Comparison of ENCODE assay signal across 14 cellular contexts in genomic region chr17:39223907-39224777, GRCh38. TPM values are rescaled to one million over a fixed set of nuclear protein-coding genes. Genes with fewer than 3 reads are reported as not detected.
DNase-seq lines count a peak whose midpoint lies in the region; ATAC-seq and TF ChIP-seq lines count a peak whose summit lies in the region.
"Had no signal": no experiment of that assay in that cellular context is flagged by ENCODE, and none has a peak within 500 bp of the region (broad histone marks: within the 10 kb centered on the region; RNA-seq: fewer than 3 reads in every experiment).

No MANE protein-coding gene starts in this region.

- TF ChIP-seq POLR2A in transverse colon (IDR thresholded peaks at IDR 0.05) = no peak

- no peaks in the 10 kb centered on the region for H3K36me3 Mint-ChIP-seq in CD8-positive, alpha-beta T cell
- H3K36me3 Mint-ChIP-seq in endothelial cell (ENCODE audit: low read depth, unreplicated experiment) = no peaks in the 10 kb centered on the region

- peak overlapping the region; percentile 77 for H2BK15ac ChIP-seq in neuronal stem cell (ENCODE audit: low read length)

- H3K27me3 ChIP-seq in CD8-positive, alpha-beta T cell (ENCODE audit: insufficient read depth, low read length) = peaks cover 4% of the 10 kb centered on the region
- H3K27me3 ChIP-seq in HUES48 (ENCODE audit: control insufficient read depth, insufficient read depth, low read length) (peaks cover 49% of the 10 kb centered on the region), neuronal stem cell (ENCODE audit: control insufficient read depth in 3 of 3, insufficient read depth in 3 of 3, low read depth in 1 of 3, low read length in 3 of 3) (peaks cover 16 to 71% (median 45%) of the 10 kb centered on the region in 3 experiments), transverse colon (peaks cover 54% of the 10 kb centered on the region), aorta (ENCODE audit: control insufficient read depth in 1 of 2, insufficient read depth in 2 of 2, low read length in 1 of 2) (no peaks in the 10 kb centered on the region)

- H3K36me3 ChIP-seq in CD8-positive, alpha-beta T cell (ENCODE audit: insufficient read depth, low read length) = no peaks in the 10 kb centered on the region
- H3K36me3 ChIP-seq in HUES48 (ENCODE audit: control insufficient read depth, insufficient read depth, low read length) (no peaks in the 10 kb centered on the region), neuronal stem cell (replicated peaks in 1 of 2; ENCODE audit: control insufficient read depth in 2 of 2, insufficient read depth in 2 of 2, low read length in 2 of 2) (no peaks in the 10 kb centered on the region), transverse colon (no peaks in the 10 kb centered on the region), aorta (ENCODE audit: control insufficient read depth in 1 of 2, insufficient read depth in 2 of 2, low read length in 1 of 2) (no peaks in the 10 kb centered on the region)

- H3K18ac ChIP-seq in neuronal stem cell (ENCODE audit: low read length) = peak overlapping the region; percentile 96

- no peak for TF ChIP-seq EP300 in transverse colon (IDR thresholded peaks at IDR 0.05; ENCODE audit: low read depth)

- H3K4me1 Mint-ChIP-seq in CD8-positive, alpha-beta T cell (ENCODE audit: low read depth) = peaks cover 12% of the 10 kb centered on the region
- peaks cover 12% of the 10 kb centered on the region for H3K4me1 Mint-ChIP-seq in endothelial cell (ENCODE audit: unreplicated experiment)

- H4K8ac ChIP-seq in neuronal stem cell (ENCODE audit: low read depth, low read length) = no peak overlapping the region

- peak overlapping the region; percentile 27 for H2BK5ac ChIP-seq in neuronal stem cell (ENCODE audit: low read length)

- no peak for TF ChIP-seq CTCF in CD8-positive, alpha-beta T cell (IDR thresholded peaks at IDR 0.05)
- TF ChIP-seq CTCF in endothelial cell (IDR thresholded peaks at IDR 0.05; ENCODE audit: unreplicated experiment) (no peak), transverse colon (IDR thresholded peaks at IDR 0.05) (no peak)

- no peak overlapping the region for H3K14ac ChIP-seq in neuronal stem cell (ENCODE audit: low read length)

- no peak overlapping the region for H3K27ac ChIP-seq in CD8-positive, alpha-beta T cell (ENCODE audit: low read depth, low read length)
- no peak overlapping the region for H3K27ac ChIP-seq in HUES48 (ENCODE audit: low read depth, low read length)
- H3K27ac ChIP-seq in neuronal stem cell (replicated peaks; ENCODE audit: low read length) = no peak overlapping the region
- H3K27ac ChIP-seq in transverse colon = no peak overlapping the region
- H3K27ac ChIP-seq in aorta (ENCODE audit: low read depth in 1 of 2, low read length in 2 of 2) = no peak overlapping the region
- H3K27ac ChIP-seq: HL-60 had no signal

- H3K27me3 Mint-ChIP-seq in CD8-positive, alpha-beta T cell (ENCODE audit: low read depth) = peaks cover 15% of the 10 kb centered on the region
- H3K27me3 Mint-ChIP-seq in endothelial cell (ENCODE audit: unreplicated experiment) = peaks cover 26% of the 10 kb centered on the region

- intact Hi-C loops in CD8-positive, alpha-beta T cell (cut with DNase I, micrococcal nuclease) = no loop called here
- intact Hi-C loops in transverse colon (cut with DNase I; ENCODE audit: low total_unique reads) = no loop called here
- intact Hi-C loops in aorta (cut with DNase I) = no loop called here

- H2BK120ac ChIP-seq in neuronal stem cell (ENCODE audit: low read depth, low read length) = no peak overlapping the region

- peak overlapping the region; percentile 94 for H3K4me2 ChIP-seq in neuronal stem cell (ENCODE audit: insufficient read depth, low read length, poor library complexity, severe bottlenecking)

- ATAC-seq in CD8-positive, alpha-beta T cell = no peak
- ATAC-seq in HG03175 (IDR thresholded peaks at IDR 0.05; ENCODE audit: unreplicated experiment) = no peak
- no peak for ATAC-seq in aorta (ENCODE audit: low FRiP score)

- no peak overlapping the region for H3K23ac ChIP-seq in neuronal stem cell (ENCODE audit: low read depth, low read length, poor library complexity)

- in situ Hi-C loops in transverse colon (cut with MboI; ENCODE audit: low pct_ligation_motif_present in 1 of 4, low pct_unique_long_range_greater_than_20kb in 1 of 4, low sequenced_read_pairs in 3 of 4) = no loop called here

- no peak for DNase-seq in CD8-positive, alpha-beta T cell
- no peak for DNase-seq in endothelial cell (ENCODE audit: low spot score)
- DNase-seq in neuronal stem cell (ENCODE audit: low spot score) = no peak
- DNase-seq in transverse colon = no peak
- DNase-seq in aorta = no peak
- DNase-seq: activated T-cell treated with anti-CD3 and anti-CD28 coated beads for 4 hours, DMS53, occipital lobe, SHP77 treated with DMSO at 0.1 percent for 48 hours had no signal

- H4K91ac ChIP-seq in neuronal stem cell (ENCODE audit: low read depth, low read length, poor library complexity) = no peak overlapping the region

- CTCF ChIA-PET in CD8-positive, alpha-beta T cell (lab: Charles Lee) = interaction anchor here (0.7 to 2.0 kb wide), 4 partner anchors 8 to 22 kb away, joined by 3 to 6 read pairs (median 4); no protein-coding TSS in a partner anchor

- H3K4me1 ChIP-seq in CD8-positive, alpha-beta T cell (ENCODE audit: insufficient read depth, low read length) = peaks cover 6% of the 10 kb centered on the region
- H3K4me1 ChIP-seq in HUES48 (ENCODE audit: control insufficient read depth, insufficient read depth, low read length) (peaks cover 5% of the 10 kb centered on the region; the same call in 1 of the 2 replicates), neuronal stem cell (ENCODE audit: control insufficient read depth in 2 of 2, insufficient read depth in 1 of 2, low read depth in 1 of 2, low read length in 2 of 2) (peaks cover 7% of the 10 kb centered on the region in 2 donors), transverse colon (peaks cover 3 to 20% (median 16%) of the 10 kb centered on the region in 4 donors), aorta (ENCODE audit: control insufficient read depth in 1 of 2, insufficient read depth in 2 of 2, low read length in 2 of 2) (peaks cover 0 to 2% of the 10 kb centered on the region in 2 donors)

- peak overlapping the region; percentile 52 for H3K27ac Mint-ChIP-seq in CD8-positive, alpha-beta T cell
- H3K27ac Mint-ChIP-seq in endothelial cell (ENCODE audit: unreplicated experiment) = no peak overlapping the region

- H3K4ac ChIP-seq in neuronal stem cell (ENCODE audit: low read length) = no peak overlapping the region

- H3K9me3 Mint-ChIP-seq in CD8-positive, alpha-beta T cell = no peaks in the 10 kb centered on the region
- H3K9me3 Mint-ChIP-seq in endothelial cell (ENCODE audit: unreplicated experiment) = no peaks in the 10 kb centered on the region

- peak overlapping the region; percentile 79 for H3K4me3 Mint-ChIP-seq in CD8-positive, alpha-beta T cell
- peak overlapping the region; percentile 56 for H3K4me3 Mint-ChIP-seq in endothelial cell (ENCODE audit: unreplicated experiment)

- POLR2A ChIA-PET in CD8-positive, alpha-beta T cell (lab: Charles Lee) = no interaction called here

- H3K9ac ChIP-seq in HUES48 (ENCODE audit: low read depth, low read length) (no peak overlapping the region), neuronal stem cell (ENCODE audit: low read depth, low read length, poor library complexity) (no peak overlapping the region)

- no peaks in the 10 kb centered on the region for H3K9me3 ChIP-seq in CD8-positive, alpha-beta T cell (ENCODE audit: low read length)
- H3K9me3 ChIP-seq in HUES48 (ENCODE audit: control insufficient read depth, insufficient read depth, low read length) (no peaks in the 10 kb centered on the region), neuronal stem cell (replicated peaks in 1 of 2; ENCODE audit: control insufficient read depth in 2 of 2, insufficient read depth in 1 of 2, low read depth in 1 of 2, low read length in 2 of 2) (peaks cover 0 to 1% of the 10 kb centered on the region in 2 donors), transverse colon (no peaks in the 10 kb centered on the region), aorta (ENCODE audit: control insufficient read depth, low read length) (no peaks in the 10 kb centered on the region)

- peak overlapping the region; percentile 43 for H3K4me3 ChIP-seq in CD8-positive, alpha-beta T cell (ENCODE audit: low read depth, low read length)
- H3K4me3 ChIP-seq in HUES48 (ENCODE audit: low read depth, low read length) = peak overlapping the region; percentile 61
- peak overlapping the region in 1 of 2 donors; percentile 5 for H3K4me3 ChIP-seq in neuronal stem cell (ENCODE audit: low read length in 2 of 2)
- peak overlapping the region in 1 of 4 donors; percentile 49 for H3K4me3 ChIP-seq in transverse colon
- no peak overlapping the region for H3K4me3 ChIP-seq in aorta (ENCODE audit: low read length in 2 of 2)

- H2AFZ ChIP-seq in neuronal stem cell (ENCODE audit: low read length) = peak overlapping the region; percentile 92

- H2AK5ac ChIP-seq in neuronal stem cell (ENCODE audit: low read depth, low read length) = no peak overlapping the region

- WGBS in neuronal stem cell (ENCODE audit: extremely low coverage in 2 of 2, insufficient read length in 2 of 2, insufficient replicate concordance in 1 of 2), 2 donors = no CpG with 5 or more reads among the region's 33 CpGs
- WGBS in transverse colon (ENCODE audit: low coverage in 1 of 2), 2 donors = 40% methylated on average over 33 of the region's 33 CpGs; no CpG with 5 or more reads in 1 of the 2 donors
- WGBS in aorta, 2 donors = 89 to 92% methylated on average over 28 to 33 of the region's 33 CpGs

- H3K79me1 ChIP-seq in neuronal stem cell (ENCODE audit: low read depth, low read length) = no peaks in the 10 kb centered on the region

- H2BK12ac ChIP-seq in neuronal stem cell (ENCODE audit: low read length) = no peak overlapping the region

RNA-seq across cellular contexts. Expression of gene STAC2, which starts 1.6 kb away (rescaled TPM):
- under 1 TPM; 0.11 to 0.17 TPM for total RNA-seq in CD8-positive, alpha-beta T cell
- total RNA-seq in endothelial cell (ENCODE audit: unreplicated experiment) (not detected), transverse colon (not detected), aorta (10 to 100 TPM; 29.2 to 53.3 TPM)
- 3.2 TPM for polyA plus RNA-seq in neuronal stem cell (2013, experiment 1 of 2)
- polyA plus RNA-seq in neuronal stem cell (2013, experiment 2 of 2) = 3.3 TPM
- polyA plus RNA-seq in aorta = 1 to 10 TPM; 2.0 to 4.7 TPM
- total RNA-seq: kidney epithelial cell had no signal

RNA-seq across cellular contexts. Expression of gene RPL19, which starts 24.1 kb away (rescaled TPM):
- 1,000 to 10,000 TPM; 3,808 to 3,896 TPM for total RNA-seq in CD8-positive, alpha-beta T cell
- 1,851 TPM for total RNA-seq in endothelial cell (ENCODE audit: unreplicated experiment)
- polyA plus RNA-seq in neuronal stem cell (2013, experiment 1 of 2) = 2,934 TPM
- polyA plus RNA-seq in neuronal stem cell (2013, experiment 2 of 2) = 2,874 TPM
- total RNA-seq in transverse colon = 1,000 to 10,000 TPM; 1,146 to 2,715 (median 2,002) TPM
- 1,000 to 10,000 TPM; 1,206 to 1,264 TPM for total RNA-seq in aorta
- polyA plus RNA-seq in aorta = 1,000 to 10,000 TPM; 2,950 to 3,759 TPM

RNA-seq across cellular contexts. Expression of gene CACNB1, which starts 26.7 kb away (rescaled TPM):
- 10 to 100 TPM in 1 of 2 experiments, 1 to 10 TPM in 1; 9.1 to 11.8 TPM for total RNA-seq in CD8-positive, alpha-beta T cell
- total RNA-seq in endothelial cell (ENCODE audit: unreplicated experiment) (10.2 TPM), transverse colon (10 to 100 TPM; 10.1 to 21.7 (median 11.6) TPM), aorta (10 to 100 TPM; 29.6 to 31.6 TPM)
- 5.8 TPM for polyA plus RNA-seq in neuronal stem cell (2013, experiment 1 of 2)
- polyA plus RNA-seq in neuronal stem cell (2013, experiment 2 of 2) = 5.9 TPM
- 10 to 100 TPM in 1 of 2 donors, 1 to 10 TPM in 1; 1.9 to 50.6 TPM for polyA plus RNA-seq in aorta

RNA-seq across cellular contexts. Expression of gene ARL5C, which starts 58.2 kb away (rescaled TPM):
- total RNA-seq in CD8-positive, alpha-beta T cell = not detected
- total RNA-seq in endothelial cell (ENCODE audit: unreplicated experiment) (not detected), transverse colon (not detected), aorta (under 1 TPM in 1 of 2 donors, not detected in 1; 0.54 TPM)
- polyA plus RNA-seq in neuronal stem cell (2013, experiment 1 of 2) = not detected
- not detected for polyA plus RNA-seq in neuronal stem cell (2013, experiment 2 of 2)
- polyA plus RNA-seq in aorta = not detected
- total RNA-seq: kidney epithelial cell, occipital lobe had no signal
- polyA plus RNA-seq: esophagus had no signal

Comparison
In these comparisons a context has a peak if more than half of its experiments do, and no peak if none do; other contexts are left out.
1. H3K4me3 ChIP-seq: peak in CD8-positive, alpha-beta T cell (single experiment) and HUES48 (single experiment); none in aorta (0 of 2).
2. RNA of gene STAC2, which starts 1.6 kb away (total RNA-seq): 29.2 to 53.3 TPM in aorta; 0.11 to 0.17 TPM in CD8-positive, alpha-beta T cell, not detected in endothelial cell (single experiment) and not detected in transverse colon; every median in the first group is over 10 times any median in the second.